8 cellular contexts compared by ENCODE assay signal in the genomic region with DNA sequence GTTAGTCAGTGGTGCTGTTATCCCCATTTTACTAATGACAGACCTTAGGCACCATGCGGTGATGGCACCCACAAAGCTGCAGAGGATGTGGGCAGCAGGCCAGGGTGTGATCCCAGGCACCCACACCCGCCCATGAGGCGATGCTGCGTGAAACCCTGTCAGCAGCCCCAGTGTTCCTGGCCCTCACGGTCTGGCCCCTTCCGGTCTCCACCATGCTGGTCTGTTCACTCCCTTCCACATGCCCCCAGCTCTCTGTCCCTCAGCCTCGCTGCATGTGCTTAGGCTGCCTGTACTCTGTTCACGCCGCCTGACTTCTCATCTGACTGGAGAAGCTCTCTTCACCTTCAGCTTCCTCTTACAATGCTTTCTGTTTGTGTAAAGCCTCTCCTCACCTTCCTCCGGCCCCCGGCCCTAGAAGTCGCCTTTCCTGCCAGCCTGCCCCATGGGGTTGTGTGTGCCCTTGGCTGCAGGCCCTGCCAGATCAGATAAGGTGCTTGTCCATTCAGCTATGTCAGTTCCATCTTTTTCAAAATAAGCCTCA. TPM values are rescaled to one million over a fixed set of nuclear protein-coding genes. Genes with fewer than 3 reads are reported as not detected.
DNase-seq lines count a peak whose midpoint lies in the region; ATAC-seq and TF ChIP-seq lines count a peak whose summit lies in the region.

No MANE protein-coding gene starts in this region.

- H3K27ac Mint-ChIP-seq in CD8-positive, alpha-beta T cell, result peak overlapping the region; percentile 96
- H3K27ac Mint-ChIP-seq in natural killer cell, result peak overlapping the region; percentile 96 to 97
- no peak overlapping the region for H3K27ac Mint-ChIP-seq in WTC11

- no peak overlapping the region for H2BK5ac ChIP-seq in trophoblast cell (ENCODE audit: low read depth, low read length, poor library complexity)

- no peak overlapping the region for H3K4me2 ChIP-seq in trophoblast cell (ENCODE audit: low read length)

- H3K14ac ChIP-seq in trophoblast cell (ENCODE audit: low read length), result no peak overlapping the region

- no peaks in the 10 kb centered on the region for H3K27me3 Mint-ChIP-seq in CD8-positive, alpha-beta T cell (ENCODE audit: low read depth)
- no peaks in the 10 kb centered on the region for H3K27me3 Mint-ChIP-seq in natural killer cell (ENCODE audit: low read depth in 2 of 2)
- no peaks in the 10 kb centered on the region for H3K27me3 Mint-ChIP-seq in WTC11 (ENCODE audit: low read depth)

- no peaks in the 10 kb centered on the region for H3K79me1 ChIP-seq in trophoblast cell (ENCODE audit: low read length)

- peaks cover 8% of the 10 kb centered on the region for H3K36me3 ChIP-seq in CD8-positive, alpha-beta T cell (ENCODE audit: insufficient read depth, low read length)
- H3K36me3 ChIP-seq in trophoblast cell (ENCODE audit: control insufficient read depth in 1 of 2, insufficient read depth in 2 of 2, low read length in 2 of 2), result peaks cover 47 to 70% of the 10 kb centered on the region in 2 experiments

- peaks cover 43% of the 10 kb centered on the region for H3K36me3 Mint-ChIP-seq in CD8-positive, alpha-beta T cell
- H3K36me3 Mint-ChIP-seq in natural killer cell (no peaks in the 10 kb centered on the region), WTC11 (peaks cover 47% of the 10 kb centered on the region)

- H3K9ac ChIP-seq in trophoblast cell (ENCODE audit: low read length), result no peak overlapping the region

- ATAC-seq in CD8-positive, alpha-beta T cell, result peak; percentile 57
- ATAC-seq in HG02981 (IDR thresholded peaks at IDR 0.05; ENCODE audit: unreplicated experiment) (peak; percentile 61), natural killer cell (peak; percentile 79 to 85 (median 84)), WTC11 (no peak)

- intact Hi-C loops in CD8-positive, alpha-beta T cell (cut with DNase I, micrococcal nuclease), result loop anchor here in 1 of 2 experiments (1.0 kb wide), 2 partner anchors 10 to 18 kb away; a partner anchor contains a TSS
- intact Hi-C loops in natural killer cell (cut with micrococcal nuclease), result loop anchor here (1.0 to 5.0 kb wide), 2 partner anchors 11 to 47 kb away; a partner anchor contains a TSS

- no peaks in the 10 kb centered on the region for H3K79me2 ChIP-seq in trophoblast cell (ENCODE audit: control insufficient read depth, insufficient read depth, low read length, poor library complexity)

- peak overlapping the region; percentile 66 for H3K27ac ChIP-seq in CD8-positive, alpha-beta T cell (ENCODE audit: low read depth, low read length)
- no peak overlapping the region for H3K27ac ChIP-seq in trophoblast cell (ENCODE audit: low read depth, low read length)

- H2AK5ac ChIP-seq in trophoblast cell (ENCODE audit: low read length), result no peak overlapping the region

- H2BK12ac ChIP-seq in trophoblast cell (ENCODE audit: low read length), result no peak overlapping the region

- H3K23ac ChIP-seq in trophoblast cell (ENCODE audit: low read length), result no peak overlapping the region

- H3K18ac ChIP-seq in trophoblast cell (ENCODE audit: low read length), result no peak overlapping the region

- no peak overlapping the region for H4K8ac ChIP-seq in trophoblast cell (ENCODE audit: low read depth, low read length)

- no peak overlapping the region for H2AFZ ChIP-seq in trophoblast cell (ENCODE audit: insufficient read depth, low read length, poor library complexity)

- peaks cover 62% of the 10 kb centered on the region for H3K4me1 ChIP-seq in CD8-positive, alpha-beta T cell (ENCODE audit: insufficient read depth, low read length)
- no peaks in the 10 kb centered on the region for H3K4me1 ChIP-seq in trophoblast cell (ENCODE audit: control insufficient read depth in 1 of 2, insufficient read depth in 2 of 2, low read length in 2 of 2)

- peak overlapping the region; percentile 33 for H3K4me3 ChIP-seq in CD8-positive, alpha-beta T cell (ENCODE audit: low read depth, low read length)
- no peak overlapping the region for H3K4me3 ChIP-seq in trophoblast cell (ENCODE audit: low read depth, low read length)

- POLR2A ChIA-PET in CD8-positive, alpha-beta T cell (lab: Charles Lee), result interaction anchor here (0.8 to 4.4 kb wide), 11 partner anchors 10 to 55 kb away, joined by 3 to 48 read pairs (median 4); a partner anchor contains a TSS
- POLR2A ChIA-PET in WTC11 (lab: Charles Lee), result no interaction called here

- H4K12ac ChIP-seq in trophoblast cell (ENCODE audit: low read depth, low read length), result no peak overlapping the region

- no peak for TF ChIP-seq CTCF in CD8-positive, alpha-beta T cell (IDR thresholded peaks at IDR 0.05)
- no peak for TF ChIP-seq CTCF in natural killer cell (IDR thresholded peaks at IDR 0.05)
- no peak for TF ChIP-seq CTCF in WTC11 (IDR thresholded peaks at IDR 0.05)

- H4K91ac ChIP-seq in trophoblast cell (ENCODE audit: low read depth, low read length), result no peak overlapping the region

- no peak overlapping the region for H3K4ac ChIP-seq in trophoblast cell (ENCODE audit: low read depth, low read length)

- no peak overlapping the region for H2BK120ac ChIP-seq in trophoblast cell (ENCODE audit: insufficient read depth, low read length, poor library complexity)

- peak in 6 of 7 experiments; percentile 50 to 82 (median 66) for DNase-seq in CD8-positive, alpha-beta T cell
- peak; percentile 58 for DNase-seq in activated T-cell treated with anti-CD3 and anti-CD28 coated beads, Interleukin-2, amount 50 U/mL, for 1 hour
- peak; percentile 78 for DNase-seq in natural killer cell
- no peak for DNase-seq in RPMI8226
- DNase-seq in GM03348 (ENCODE audit: low spot score), result no peak
- no peak for DNase-seq in trophoblast cell
- no peak for DNase-seq in WTC11 (ENCODE audit: low spot score)

- no peaks in the 10 kb centered on the region for H3K27me3 ChIP-seq in CD8-positive, alpha-beta T cell (ENCODE audit: insufficient read depth, low read length)
- H3K27me3 ChIP-seq in trophoblast cell (ENCODE audit: insufficient read depth, low read length), result no peaks in the 10 kb centered on the region

- WGBS in trophoblast cell (ENCODE audit: extremely low coverage, insufficient coverage, insufficient read length), result no CpG with 5 or more reads among the region's 12 CpGs

- H3K9me3 Mint-ChIP-seq in CD8-positive, alpha-beta T cell, result no peaks in the 10 kb centered on the region
- H3K9me3 Mint-ChIP-seq in natural killer cell (no peaks in the 10 kb centered on the region), WTC11 (peaks cover under 1% of the 10 kb centered on the region)

- peak overlapping the region; percentile 76 for H3K4me3 Mint-ChIP-seq in CD8-positive, alpha-beta T cell
- H3K4me3 Mint-ChIP-seq in natural killer cell (peak overlapping the region; percentile 87), WTC11 (no peak overlapping the region)

- H3K4me1 Mint-ChIP-seq in CD8-positive, alpha-beta T cell (ENCODE audit: low read depth), result peaks cover 64% of the 10 kb centered on the region
- H3K4me1 Mint-ChIP-seq in natural killer cell (peaks cover 45 to 48% of the 10 kb centered on the region in 2 donors), WTC11 (no peaks in the 10 kb centered on the region)

- no peaks in the 10 kb centered on the region for H3K9me3 ChIP-seq in CD8-positive, alpha-beta T cell (ENCODE audit: low read length)
- H3K9me3 ChIP-seq in trophoblast cell (ENCODE audit: insufficient read depth, low read depth, low read length), result peaks cover 1% of the 10 kb centered on the region

- CTCF ChIA-PET in CD8-positive, alpha-beta T cell (lab: Charles Lee), result interaction anchor here (0.9 to 6.5 kb wide), 9 partner anchors 10 to 58 kb away, joined by 3 to 40 read pairs (median 4); a partner anchor contains a TSS
- CTCF ChIA-PET in WTC11 (lab: Charles Lee), result interaction anchor here (0.6 to 3.0 kb wide), 2 partner anchors 11 to 37 kb away, joined by 3 to 10 read pairs; no protein-coding TSS in a partner anchor

TF ChIP-seq in WTC11, 78 proteins besides CTCF, POLR2A, EP300 and RAD21 (continues in another document):
- no peak for TF ChIP-seq NR1H2 (CRISPR knock-in tag; IDR thresholded peaks at IDR 0.05)
- no peak for TF ChIP-seq TEAD1 (CRISPR knock-in tag; IDR thresholded peaks at IDR 0.05)
- TF ChIP-seq RELA (CRISPR knock-in tag; IDR thresholded peaks at IDR 0.05; ENCODE audit: borderline replicate concordance), result no peak
- TF ChIP-seq SMAD4 (CRISPR knock-in tag; IDR thresholded peaks at IDR 0.05), result no peak

RNA-seq across cellular contexts. Expression of a gene that starts 17.6 kb away (rescaled TPM):
- 10 to 100 TPM; 20.4 to 25.5 TPM for total RNA-seq in CD8-positive, alpha-beta T cell
- total RNA-seq in natural killer cell (10 to 100 TPM; 39.1 to 55.0 (median 41.3) TPM), WTC11 (2021) (22.2 to 25.9 TPM (median 24.7 TPM) in 3 replicates)
- 21.6 and 23.0 TPM in 2 replicates for polyA plus RNA-seq in trophoblast cell (2013)

RNA-seq across cellular contexts. Expression of a gene that starts 19.6 kb away (rescaled TPM):
- 10 to 100 TPM; 51.1 to 57.2 TPM for total RNA-seq in CD8-positive, alpha-beta T cell
- 10 to 100 TPM; 38.2 to 44.2 (median 39.5) TPM for total RNA-seq in natural killer cell
- 23.6 and 26.4 TPM in 2 replicates for polyA plus RNA-seq in trophoblast cell (2013)
- total RNA-seq in WTC11 (2021), result 27.5 to 34.4 TPM (median 30.1 TPM) in 3 replicates

RNA-seq across cellular contexts. Expression of a gene that starts 48.9 kb away (rescaled TPM):
- total RNA-seq in CD8-positive, alpha-beta T cell, result 1 to 10 TPM; 4.4 to 5.2 TPM
- total RNA-seq in natural killer cell (1 to 10 TPM; 4.1 to 9.2 (median 9.1) TPM), WTC11 (2021) (20.4 to 24.8 TPM (median 22.9 TPM) in 3 replicates)
- 7.3 TPM in 2 replicates for polyA plus RNA-seq in trophoblast cell (2013)

RNA-seq across cellular contexts. Expression of a gene that starts 49.0 kb away (rescaled TPM):
- total RNA-seq in CD8-positive, alpha-beta T cell, result 10 to 100 TPM; 14.9 to 19.1 TPM
- total RNA-seq in natural killer cell (10 to 100 TPM; 20.0 to 24.1 (median 20.4) TPM), WTC11 (2021) (37.4 to 41.7 TPM (median 39.6 TPM) in 3 replicates)
- polyA plus RNA-seq in trophoblast cell (2013), result 8.4 and 8.7 TPM in 2 replicates

RNA-seq across cellular contexts. Expression of a gene that starts 59.5 kb away (rescaled TPM):
- not detected for total RNA-seq in CD8-positive, alpha-beta T cell
- total RNA-seq in natural killer cell, result not detected
- polyA plus RNA-seq in trophoblast cell (2013), result not detected in 2 replicates
- not detected in 3 replicates for total RNA-seq in WTC11 (2021)

Comparison
In these comparisons a context has a peak if more than half of its experiments do, and no peak if none do; other contexts are left out.
1. DNase-seq: peak in CD8-positive, alpha-beta T cell (6 of 7), activated T-cell treated with anti-CD3 and anti-CD28 coated beads, Interleukin-2, amount 50 U/mL, for 1 hour (single experiment) and natural killer cell (single experiment); none in RPMI8226 (single experiment), GM03348 (single experiment), trophoblast cell (0 of 2) and WTC11 (single experiment).